In the genomic region with DNA sequence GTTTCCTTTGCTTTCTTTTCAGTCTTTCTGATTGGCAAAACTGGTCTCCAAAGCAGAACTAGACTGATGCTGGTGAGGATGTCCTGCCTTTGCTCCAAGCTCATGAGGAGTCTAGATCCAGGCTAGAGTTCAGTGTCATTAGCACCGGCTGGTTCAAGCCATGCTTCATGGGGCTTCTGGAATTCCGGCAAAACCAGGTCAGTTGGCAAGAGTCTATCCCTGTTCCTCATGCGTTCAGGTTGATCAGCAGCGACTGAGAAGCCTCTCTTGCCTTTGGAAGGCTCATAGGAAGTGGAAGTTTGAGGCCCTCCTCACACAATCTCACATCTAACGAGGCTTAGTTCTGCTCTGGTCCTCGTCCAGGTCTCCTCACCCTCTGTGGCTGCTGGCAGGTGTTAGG, we compare ENCODE assay signal across 23 cellular contexts.
DNase-seq lines count a peak whose midpoint lies in the region; ATAC-seq, FAIRE-seq and TF ChIP-seq lines count a peak whose summit lies in the region.
"Had no signal": no experiment of that assay in that cellular context is flagged by ENCODE, and none has a peak within 500 bp of the region (broad histone marks: within the 10 kb centered on the region; RNA-seq: fewer than 3 reads in every experiment).

No MANE protein-coding gene starts in this region.

- H3K4me2 ChIP-seq in HepG2 (ENCODE audit: low read depth, low read length), result no peak overlapping the region
- H3K4me2 ChIP-seq: BLaER1 treated with 17β-estradiol and CSF1 and Interleukin-3, amounts not matched to agents 10 nM and 100 nM had no signal

- H3K36me3 ChIP-seq in HepG2 (replicated peaks in 1 of 2; ENCODE audit: control insufficient read depth in 1 of 2, insufficient read depth in 2 of 2, low read length in 2 of 2) (no peaks in the 10 kb centered on the region), right lobe of liver (no peaks in the 10 kb centered on the region), thyroid gland (no peaks in the 10 kb centered on the region), upper lobe of right lung (no peaks in the 10 kb centered on the region)
- H3K36me3 ChIP-seq: BE2C; BLaER1 treated with 17β-estradiol and CSF1 and Interleukin-3, amounts not matched to agents 10 nM and 100 nM; HAP-1 had no signal

- FAIRE-seq in HepG2 (lab: Jason Lieb, UNC), result no peak
- FAIRE-seq: A204.1, D721Med, GM12891, H54 had no signal

- no peak for ATAC-seq in HepG2
- ATAC-seq in right lobe of liver, result no peak
- ATAC-seq in upper lobe of right lung, result no peak

- H3K9me3 Mint-ChIP-seq in neural crest cell, result peaks cover under 1% of the 10 kb centered on the region
- H3K9me3 Mint-ChIP-seq: CD4-positive, alpha-beta T cell; HFFc6 had no signal

- no peak overlapping the region for H3K4me3 Mint-ChIP-seq in neural crest cell
- H3K4me3 Mint-ChIP-seq: CD14-positive monocyte; CD4-positive, alpha-beta T cell; CD8-positive, alpha-beta memory T cell; HFFc6 had no signal

- no peak overlapping the region for H3K9ac ChIP-seq in HepG2 (ENCODE audit: insufficient read depth, low read depth, low read length)
- H3K9ac ChIP-seq: BLaER1 treated with 17β-estradiol and CSF1 and Interleukin-3, amounts not matched to agents 10 nM and 100 nM had no signal

- CTCF ChIA-PET in HepG2 (lab: Yijun Ruan, JAX; ENCODE audit: low intra/inter-chr PET ratio, low total read pairs), result no interaction called here

- H3K4me1 ChIP-seq in HepG2 (ENCODE audit: insufficient read depth, low read length) (peaks cover 96% of the 10 kb centered on the region), right lobe of liver (peaks cover 0 to 63% (median 15%) of the 10 kb centered on the region in 4 donors), thyroid gland (peaks cover 16 to 24% of the 10 kb centered on the region in 2 donors), upper lobe of right lung (peaks cover 16% of the 10 kb centered on the region)
- H3K4me1 ChIP-seq: BLaER1 treated with 17β-estradiol and CSF1 and Interleukin-3, amounts not matched to agents 10 nM and 100 nM; HAP-1 had no signal

- H3K27ac Mint-ChIP-seq in neural crest cell (ENCODE audit: unreplicated experiment), result peak overlapping the region; percentile 89
- H3K27ac Mint-ChIP-seq: CD4-positive, alpha-beta T cell; CD8-positive, alpha-beta memory T cell; HFFc6 had no signal

- H3K4me3 ChIP-seq in HepG2 (replicated peaks in 1 of 3; ENCODE audit: insufficient read depth in 1 of 3, low read depth in 2 of 3, low read length in 3 of 3) (no peak overlapping the region), right lobe of liver (no peak overlapping the region), thyroid gland (replicated peaks in 1 of 3) (no peak overlapping the region), upper lobe of right lung (no peak overlapping the region)
- H3K4me3 ChIP-seq: BLaER1 treated with 17β-estradiol and CSF1 and Interleukin-3, amounts not matched to agents 10 nM and 100 nM; HAP-1 had no signal

- H4K20me1 ChIP-seq in HepG2 (ENCODE audit: insufficient read depth, low read length), result no peaks in the 10 kb centered on the region
- H4K20me1 ChIP-seq: BLaER1 treated with 17β-estradiol and CSF1 and Interleukin-3, amounts not matched to agents 10 nM and 100 nM had no signal

- no peak for TF ChIP-seq CTCF in HepG2 (CRISPR knock-in tag; IDR thresholded peaks at IDR 0.05)
- no peak for TF ChIP-seq CTCF in right lobe of liver (IDR thresholded peaks at IDR 0.05)
- TF ChIP-seq CTCF in neural crest cell (conservative IDR thresholded peaks at IDR 0.05), result no peak
- TF ChIP-seq CTCF in thyroid gland (IDR thresholded peaks at IDR 0.05), result no peak
- TF ChIP-seq CTCF in upper lobe of right lung (IDR thresholded peaks at IDR 0.05), result no peak

- H3K4me1 Mint-ChIP-seq in neural crest cell, result peaks cover 70% of the 10 kb centered on the region
- H3K4me1 Mint-ChIP-seq: CD14-positive monocyte; CD8-positive, alpha-beta memory T cell had no signal

- in situ Hi-C loops in HepG2 (cut with HindIII; ENCODE audit: extremely low pct_ligation_motif_present, low pct_unique_long_range_greater_than_20kb), result no loop called here

- no peaks in the 10 kb centered on the region for H3K79me2 ChIP-seq in HepG2 (ENCODE audit: insufficient read depth, low read length)

- TF ChIP-seq POLR2A in HepG2 (IDR thresholded peaks at IDR 0.05; ENCODE audit: insufficient read depth in 1 of 2, low read depth in 2 of 2, low read length in 2 of 2) (no peak), right lobe of liver (IDR thresholded peaks at IDR 0.05) (no peak), thyroid gland (IDR thresholded peaks at IDR 0.05) (no peak)

- POLR2A ChIA-PET in HepG2 (lab: Yijun Ruan, JAX), result no interaction called here

- H3K27me3 ChIP-seq in HepG2 (ENCODE audit: control insufficient read depth in 1 of 2, insufficient read depth in 2 of 2, low read length in 2 of 2), result no peaks in the 10 kb centered on the region
- no peaks in the 10 kb centered on the region for H3K27me3 ChIP-seq in right lobe of liver
- H3K27me3 ChIP-seq in thyroid gland, result no peaks in the 10 kb centered on the region
- H3K27me3 ChIP-seq in upper lobe of right lung, result no peaks in the 10 kb centered on the region
- H3K27me3 ChIP-seq: BE2C; BLaER1 treated with 17β-estradiol and CSF1 and Interleukin-3, amounts not matched to agents 10 nM and 100 nM had no signal

- no TSS peak for BruUV-seq in HepG2 (replicated peaks; lab: Mats Ljungman, UMichigan)

- TF ChIP-seq RAD21 in HepG2 (CRISPR knock-in tag; IDR thresholded peaks at IDR 0.05), result no peak

- H3K27me3 Mint-ChIP-seq in neural crest cell (ENCODE audit: low read depth), result no peaks in the 10 kb centered on the region

- DNase-seq in HepG2 (ENCODE audit: low spot score) (no peak), right lobe of liver (no peak), neural crest cell (ENCODE audit: low read depth, low spot score) (no peak), thyroid gland (peak; percentile 63 to 72), upper lobe of right lung (no peak)
- no peak for DNase-seq in activated CD8-positive, alpha-beta memory T cell treated with anti-CD3 and anti-CD28 coated beads, Interleukin-2, amount 50 U/mL, for 48 hours
- DNase-seq: AML-193; BE2C; CD4-positive, alpha-beta T cell; CD8-positive, alpha-beta memory T cell; DMS 273 treated with DMSO at 0.1 percent for 48 hours; DMS79; GF-D8; GOT3; HFFc6 had no signal

- TF ChIP-seq EP300 in HepG2 (IDR thresholded peaks at IDR 0.05; ENCODE audit: low read depth in 2 of 2, low read length in 2 of 2), result no peak
- TF ChIP-seq EP300 in HepG2 (CRISPR knock-in tag; IDR thresholded peaks at IDR 0.05; ENCODE audit: borderline replicate concordance), result no peak

- WGBS in HepG2 (ENCODE audit: low lambda C conversion rate), result 86% methylated on average over 6 of the region's 6 CpGs
- WGBS in right lobe of liver (ENCODE audit: insufficient coverage, low coverage, low lambda C conversion rate, missing lambda C conversion rate), result 60% methylated on average over 1 of the region's 6 CpGs
- 32 to 38% methylated on average over 6 of the region's 6 CpGs for WGBS in thyroid gland, 2 donors

- H3K36me3 Mint-ChIP-seq in neural crest cell (ENCODE audit: low read depth), result no peaks in the 10 kb centered on the region
- H3K36me3 Mint-ChIP-seq: CD14-positive monocyte; CD8-positive, alpha-beta memory T cell had no signal

- intact Hi-C loops in HepG2 (cut with micrococcal nuclease; ENCODE audit: unreplicated experiment), result loop anchor here (10.0 kb wide), 1 partner anchor 57 kb away; no protein-coding TSS in a partner anchor
- intact Hi-C loops in right lobe of liver (cut with DNase I), result no loop called here
- intact Hi-C loops in thyroid gland (cut with DNase I), result no loop called here
- intact Hi-C loops in upper lobe of right lung (cut with DNase I), result no loop called here

- H3K27ac ChIP-seq in HepG2 (ENCODE audit: extremely low read length, insufficient read depth, low read length) (no peak overlapping the region), right lobe of liver (no peak overlapping the region), thyroid gland (peak overlapping the region in 2 of 3 donors; percentile 11 to 49), upper lobe of right lung (no peak overlapping the region)
- H3K27ac ChIP-seq: 22Rv1; BLaER1 treated with 17β-estradiol and CSF1 and Interleukin-3, amounts not matched to agents 10 nM and 100 nM had no signal

- peak overlapping the region; percentile 6 for H2AFZ ChIP-seq in HepG2 (ENCODE audit: low read length)

- H3K9me3 ChIP-seq in HepG2 (ENCODE audit: low read length) (no peaks in the 10 kb centered on the region), right lobe of liver (no peaks in the 10 kb centered on the region), thyroid gland (no peaks in the 10 kb centered on the region), upper lobe of right lung (no peaks in the 10 kb centered on the region)
- H3K9me3 ChIP-seq: BE2C; BLaER1 treated with 17β-estradiol and CSF1 and Interleukin-3, amounts not matched to agents 10 nM and 100 nM; HAP-1 had no signal

TF ChIP-seq in HepG2, 621 proteins besides CTCF, POLR2A, EP300 and RAD21 (continues in another document):
- TF ChIP-seq PHB2 (IDR thresholded peaks at IDR 0.05; ENCODE audit: partially characterized antibody) (no peak), MAX (IDR thresholded peaks at IDR 0.05) (no peak), TAF15 (IDR thresholded peaks at IDR 0.05; ENCODE audit: low read depth, low read length, poor library complexity, severe bottlenecking) (no peak), REPIN1 (CRISPR knock-in tag; IDR thresholded peaks at IDR 0.05; ENCODE audit: borderline replicate concordance, low read depth) (no peak), HNRNPLL (IDR thresholded peaks at IDR 0.05; ENCODE audit: low read depth, low read length, poor library complexity, severe bottlenecking) (no peak), ZNF746 (CRISPR knock-in tag; IDR thresholded peaks at IDR 0.05) (no peak), ZNF143 (CRISPR knock-in tag; IDR thresholded peaks at IDR 0.05) (no peak), ATF7-NPFF (CRISPR knock-in tag; IDR thresholded peaks at IDR 0.05; ENCODE audit: low read depth) (no peak)
- TF ChIP-seq, protein P1, sequence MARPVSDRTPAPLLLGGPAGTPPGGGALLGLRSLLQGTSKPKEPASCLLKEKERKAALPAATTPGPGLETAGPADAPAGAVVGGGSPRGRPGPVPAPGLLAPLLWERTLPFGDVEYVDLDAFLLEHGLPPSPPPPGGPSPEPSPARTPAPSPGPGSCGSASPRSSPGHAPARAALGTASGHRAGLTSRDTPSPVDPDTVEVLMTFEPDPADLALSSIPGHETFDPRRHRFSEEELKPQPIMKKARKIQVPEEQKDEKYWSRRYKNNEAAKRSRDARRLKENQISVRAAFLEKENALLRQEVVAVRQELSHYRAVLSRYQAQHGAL (CRISPR knock-in tag; IDR thresholded peaks at IDR 0.05; ENCODE audit: not compliant biosample characterization), result no peak
- TF ChIP-seq, protein P2, sequence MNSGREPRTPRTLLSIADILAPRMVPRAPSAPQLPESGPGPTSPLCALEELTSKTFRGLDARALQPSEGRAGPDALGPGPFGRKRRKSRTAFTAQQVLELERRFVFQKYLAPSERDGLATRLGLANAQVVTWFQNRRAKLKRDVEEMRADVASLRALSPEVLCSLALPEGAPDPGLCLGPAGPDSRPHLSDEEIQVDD (CRISPR knock-in tag; IDR thresholded peaks at IDR 0.05; ENCODE audit: borderline replicate concordance), result no peak

Comparison
In these comparisons a context has a peak if more than half of its experiments do, and no peak if none do; other contexts are left out.
1. DNase-seq: peak in thyroid gland (2 of 2); none in HepG2 (single experiment), right lobe of liver (0 of 3), neural crest cell (single experiment), upper lobe of right lung (single experiment) and activated CD8-positive, alpha-beta memory T cell treated with anti-CD3 and anti-CD28 coated beads, Interleukin-2, amount 50 U/mL, for 48 hours (single experiment).
2. H3K27ac ChIP-seq: peak in thyroid gland (2 of 3); none in HepG2 (single experiment), right lobe of liver (0 of 3) and upper lobe of right lung (single experiment).